In genomic region chr3:173465898-173466678, GRCh38 we compare ENCODE assay signal across 1 cellular context.
TF ChIP-seq lines count a peak whose summit lies in the region.

No MANE protein-coding gene starts in this region.

TF ChIP-seq in GM23338, 12 proteins besides CTCF, POLR2A, EP300 and RAD21 (continued from another document):
- no peak for TF ChIP-seq REST (IDR thresholded peaks at IDR 0.05; ENCODE audit: unreplicated experiment)
- TF ChIP-seq NANOG (IDR thresholded peaks at IDR 0.05; ENCODE audit: borderline replicate concordance) = no peak
- no peak for TF ChIP-seq EZH2 (IDR thresholded peaks at IDR 0.05; ENCODE audit: low read depth, unreplicated experiment)
- no peak for TF ChIP-seq JUNB (IDR thresholded peaks at IDR 0.05; ENCODE audit: unreplicated experiment)
- no peak for TF ChIP-seq EZH2phosphoT487 (IDR thresholded peaks at IDR 0.05; ENCODE audit: unreplicated experiment)
- no peak for TF ChIP-seq ZNF331 (CRISPR knock-in tag; IDR thresholded peaks at IDR 0.05; ENCODE audit: low read depth)
- TF ChIP-seq ZNF114 (CRISPR knock-in tag; IDR thresholded peaks at IDR 0.05) = no peak
- no peak for TF ChIP-seq ZNF462 (CRISPR knock-in tag; IDR thresholded peaks at IDR 0.05)
- no peak for TF ChIP-seq STAT1 (IDR thresholded peaks at IDR 0.05; ENCODE audit: unreplicated experiment)
- TF ChIP-seq CREB1 (CRISPR knock-in tag; IDR thresholded peaks at IDR 0.05; ENCODE audit: low read depth) = no peak
- TF ChIP-seq POLR2AphosphoS5 (IDR thresholded peaks at IDR 0.05; ENCODE audit: low read depth) = no peak
